33 cellular contexts compared by ENCODE assay signal in genomic region chr12:3407723-3408122, GRCh38.
"Had no signal": no experiment of that assay in that cellular context is flagged by ENCODE, and none has a peak within 500 bp of the region (broad histone marks: within the 10 kb centered on the region; RNA-seq: fewer than 3 reads in every experiment).

No MANE protein-coding gene starts in this region.

- H3K4me3 ChIP-seq: adrenal gland, ascending aorta, body of pancreas, breast epithelium, cardiac muscle cell had no signal

- H3K4me1 ChIP-seq: adrenal gland, ascending aorta, body of pancreas, breast epithelium had no signal

- H3K27me3 ChIP-seq: adrenal gland, ascending aorta, body of pancreas, brain microvascular endothelial cell, breast epithelium, cardiac muscle cell had no signal

- DNase-seq: activated effector memory CD4-positive, alpha-beta T cell treated with anti-CD3 and anti-CD28 coated beads, Interleukin-2, amount 50 U/mL, for 16 hours; activated gamma-delta T cell; activated gamma-delta T cell treated with Interleukin-2 at 50 U/mL for 16 hours; activated naive CD4-positive, alpha-beta T cell; activated naive CD4-positive, alpha-beta T cell treated with anti-CD3 and anti-CD28 coated beads for 36 hours; activated naive CD4-positive, alpha-beta T cell treated with anti-CD3 and anti-CD28 coated beads, Interleukin-2, amount 10 ng/mL, durations not matched to agents 7 days and 5 days; activated naive CD4-positive, alpha-beta T cell treated with anti-CD3 and anti-CD28 coated beads, Interleukin-2, amount 50 U/mL, for 16 hours; activated naive CD4-positive, alpha-beta T cell treated with Interleukin-2 at 50 U/mL for 16 hours; activated naive CD8-positive, alpha-beta T cell treated with anti-CD3 and anti-CD28 coated beads for 36 hours; activated naive CD8-positive, alpha-beta T cell treated with anti-CD3 and anti-CD28 coated beads, Interleukin-2, amount 10 ng/mL, durations not matched to agents 7 days and 5 days; activated naive CD8-positive, alpha-beta T cell treated with anti-CD3 and anti-CD28 coated beads, Interleukin-2, amount 50 U/mL, for 24 hours; activated T-cell treated with anti-CD3 and anti-CD28 coated beads, Interleukin-2, amount 50 U/mL, for 1 hour; activated T-cell treated with anti-CD3 and anti-CD28 coated beads, Interleukin-2, amount 50 U/mL, for 24 hours; activated T-cell treated with anti-CD3 and anti-CD28 coated beads, Interleukin-2, amount 50 U/mL, for 4 hours; activated T-cell treated with anti-CD3 and anti-CD28 coated beads, Interleukin-2, amount 50 U/mL, for 48 hours; activated T-cell treated with anti-CD3 and anti-CD28 coated beads, Interleukin-2, amount 50 U/mL, for 72 hours; adrenal gland; amniotic stem cell; amygdala; aorta; body of pancreas; brain microvascular endothelial cell; caudate nucleus; central memory CD4-positive, alpha-beta T cell; cerebellar nuclear complex had no signal

- FAIRE-seq: astrocyte, bronchial epithelial cell, colon had no signal

- ATAC-seq: activated naive CD4-positive, alpha-beta T cell treated with anti-CD3 and anti-CD28 coated beads, Interleukin-2, amount 50 U/mL, for 72 hours; activated naive CD8-positive, alpha-beta T cell treated with anti-CD3 and anti-CD28 coated beads, Interleukin-2, amount 50 U/mL, for 24 hours; activated T-cell treated with anti-CD3 and anti-CD28 coated beads, Interleukin-2, amount 50 U/mL, for 4 hours; activated T-cell treated with anti-CD3 and anti-CD28 coated beads, Interleukin-2, amount 50 U/mL, for 72 hours; activated T-helper 17 cell treated with anti-CD3 and anti-CD28 coated beads, Interleukin-2, amount 50 U/mL, for 72 hours; body of pancreas had no signal

- H3K36me3 ChIP-seq: adrenal gland, ascending aorta, brain microvascular endothelial cell, breast epithelium, cardiac muscle cell had no signal

- H3K27ac ChIP-seq: adrenal gland, ascending aorta, body of pancreas, brain microvascular endothelial cell, breast epithelium, cardiac muscle cell had no signal
